In genomic region chr12:66695130-66695529, GRCh38 we compare ENCODE assay signal across 22 cellular contexts.
DNase-seq lines count a peak whose midpoint lies in the region; ATAC-seq and TF ChIP-seq lines count a peak whose summit lies in the region.
"Had no signal": no experiment of that assay in that cellular context is flagged by ENCODE, and none has a peak within 500 bp of the region (broad histone marks: within the 10 kb centered on the region; RNA-seq: fewer than 3 reads in every experiment).

No MANE protein-coding gene starts in this region.

- no peak overlapping the region for H3K4me3 ChIP-seq in KMS-11 (IDR thresholded peaks at IDR 0.05; ENCODE audit: insufficient read depth, low read depth, low read length)
- H3K4me3 ChIP-seq: BLaER1, SJSA1 had no signal

- H3K4me1 ChIP-seq in KMS-11 (ENCODE audit: low read depth, poor library complexity, severe bottlenecking): peaks cover 61% of the 10 kb centered on the region
- H3K4me1 ChIP-seq: SJSA1 had no signal

- no peaks in the 10 kb centered on the region for H4K20me1 ChIP-seq in KMS-11 (ENCODE audit: insufficient read depth)
- H4K20me1 ChIP-seq: BLaER1 had no signal

- H3K4me2 ChIP-seq in KMS-11: peak overlapping the region; percentile 34
- H3K4me2 ChIP-seq: BLaER1 had no signal

- no peaks in the 10 kb centered on the region for H3K27me3 ChIP-seq in KMS-11 (ENCODE audit: insufficient read depth, low read depth)
- H3K27me3 ChIP-seq: BLaER1, SJSA1 had no signal

- H3K36me3 ChIP-seq in KMS-11 (ENCODE audit: insufficient read depth): no peaks in the 10 kb centered on the region
- H3K36me3 ChIP-seq: BLaER1, SJSA1 had no signal

- DNase-seq in DMS53 (lab: John Stamatoyannopoulos, UW) (peak; percentile 89), NCI-H2107 treated with DMSO at 0.1 percent for 48 hours (lab: John Stamatoyannopoulos, UW; ENCODE audit: unreplicated experiment) (peak; percentile 83), RPMI8226 (peak; percentile 79), DMS 273 (lab: John Stamatoyannopoulos, UW; ENCODE audit: unreplicated experiment) (no peak), C1 segment of cervical spinal cord (lab: John Stamatoyannopoulos, UW) (no peak)
- DNase-seq: activated CD4-positive, alpha-beta T cell treated with anti-CD3 and anti-CD28 coated beads, Interleukin-2, amount 50 U/mL, for 4 hours; activated CD4-positive, CD25-positive, alpha-beta regulatory T cell; activated CD8-positive, alpha-beta memory T cell treated with anti-CD3 and anti-CD28 coated beads, Interleukin-2, amount 10 ng/mL, durations not matched to agents 7 days and 5 days; activated gamma-delta T cell; activated naive CD8-positive, alpha-beta T cell treated with anti-CD3 and anti-CD28 coated beads for 36 hours; activated T-cell treated with anti-CD3 and anti-CD28 coated beads, Interleukin-2, amount 50 U/mL, for 4 hours; anterior cingulate cortex; effector CD8-positive, alpha-beta T cell; NCI-H524 treated with DMSO at 0.1 percent for 48 hours; stimulated activated CD4-positive, alpha-beta T cell treated with anti-CD3 and anti-CD28 coated beads, Interleukin-15, amount 100 ng/mL, for 24 hours; stimulated activated CD4-positive, alpha-beta T cell treated with anti-CD3 and anti-CD28 coated beads, Interleukin-4, amount 100 ng/mL, for 4 hours had no signal

- H3K79me2 ChIP-seq in KMS-11 (ENCODE audit: insufficient read depth, low read depth): no peaks in the 10 kb centered on the region

- no peak overlapping the region for H3K27ac ChIP-seq in KMS-11
- H3K27ac ChIP-seq: BLaER1, epithelial cell of prostate, SJSA1 had no signal

- TF ChIP-seq CTCF in KMS-11 (conservative IDR thresholded peaks at IDR 0.05; ENCODE audit: low read depth, low read length): no peak

- no peak for ATAC-seq in GM19324 (IDR thresholded peaks at IDR 0.05; ENCODE audit: low FRiP score, unreplicated experiment)
- ATAC-seq: activated CD8-positive, alpha-beta memory T cell treated with anti-CD3 and anti-CD28 coated beads, Interleukin-2, amount 10 ng/mL, durations not matched to agents 7 days and 5 days; activated T-cell treated with anti-CD3 and anti-CD28 coated beads, Interleukin-2, amount 50 U/mL, for 4 hours; left lobe of liver had no signal

- H3K9ac ChIP-seq in KMS-11: no peak overlapping the region
- H3K9ac ChIP-seq: BLaER1 had no signal

- H2AFZ ChIP-seq in KMS-11 (ENCODE audit: low read depth): peak overlapping the region; percentile 8; the same call in 1 of the 2 replicates

Comparison
In these comparisons a context has a peak if more than half of its experiments do, and no peak if none do; other contexts are left out.
1. DNase-seq: peak in DMS53 (single experiment), NCI-H2107 treated with DMSO at 0.1 percent for 48 hours (single experiment) and RPMI8226 (single experiment); none in DMS 273 (single experiment) and C1 segment of cervical spinal cord (0 of 14).